Comparison of ENCODE assay signal across 1 cellular context in the genomic region with DNA sequence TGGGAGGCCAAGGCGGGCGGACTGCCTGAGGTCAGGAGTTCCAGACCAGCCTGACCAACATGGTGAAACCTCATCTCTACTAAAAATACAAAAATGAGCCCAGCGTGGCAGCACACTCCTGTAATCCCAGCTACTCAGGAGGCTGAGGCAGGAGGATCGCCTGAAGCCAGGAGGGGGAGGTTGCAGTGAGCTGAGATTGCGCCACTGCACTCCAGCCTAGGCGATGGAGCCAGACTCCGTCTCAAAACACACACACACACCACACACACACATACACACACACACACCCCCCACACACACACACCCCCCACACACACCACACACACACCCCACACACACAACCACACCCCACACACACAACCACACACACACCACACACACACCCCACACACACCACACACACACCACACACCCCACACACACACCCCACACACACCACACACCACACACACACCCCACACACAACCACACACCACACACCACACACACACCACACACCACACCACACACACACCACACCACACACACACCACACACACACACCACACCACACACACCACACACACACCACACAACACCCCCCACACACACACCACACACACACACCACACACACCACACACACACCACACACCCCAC.
A peak's percentile ranks its signal among the peaks of the same experiment; 100 is the strongest.
TF ChIP-seq lines count a peak whose summit lies in the region.
"Not testable (repeated sequence)": the region's sequence is repeated elsewhere in the genome, so short reads cannot be mapped to it uniquely, and the experiment has no call there.

No MANE protein-coding gene starts in this region.

TF ChIP-seq in K562, 482 proteins besides CTCF, POLR2A, EP300 and RAD21:
- TF ChIP-seq CEBPG (CRISPR knock-in tag; IDR thresholded peaks at IDR 0.05) (peak; percentile 42; the same call in 1 of the 2 replicates), RBM22 (IDR thresholded peaks at IDR 0.05; ENCODE audit: low read depth, low read length, poor library complexity, severe bottlenecking) (peak; percentile 84)
- not testable (repeated sequence) for TF ChIP-seq CEBPG (tag; conservative IDR thresholded peaks at IDR 0.05 in 1 of 2, IDR thresholded peaks at IDR 0.05 in 1 of 2)
- TF ChIP-seq, protein P1, sequence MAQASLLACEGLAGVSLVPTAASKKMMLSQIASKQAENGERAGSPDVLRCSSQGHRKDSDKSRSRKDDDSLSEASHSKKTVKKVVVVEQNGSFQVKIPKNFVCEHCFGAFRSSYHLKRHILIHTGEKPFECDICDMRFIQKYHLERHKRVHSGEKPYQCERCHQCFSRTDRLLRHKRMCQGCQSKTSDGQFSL (CRISPR knock-in tag; IDR thresholded peaks at IDR 0.05): peak; percentile 83; the same call in 1 of the 2 replicates
- TF ChIP-seq, protein P1 (tag; IDR thresholded peaks at IDR 0.05): not testable (repeated sequence)
- TF ChIP-seq, protein P2, sequence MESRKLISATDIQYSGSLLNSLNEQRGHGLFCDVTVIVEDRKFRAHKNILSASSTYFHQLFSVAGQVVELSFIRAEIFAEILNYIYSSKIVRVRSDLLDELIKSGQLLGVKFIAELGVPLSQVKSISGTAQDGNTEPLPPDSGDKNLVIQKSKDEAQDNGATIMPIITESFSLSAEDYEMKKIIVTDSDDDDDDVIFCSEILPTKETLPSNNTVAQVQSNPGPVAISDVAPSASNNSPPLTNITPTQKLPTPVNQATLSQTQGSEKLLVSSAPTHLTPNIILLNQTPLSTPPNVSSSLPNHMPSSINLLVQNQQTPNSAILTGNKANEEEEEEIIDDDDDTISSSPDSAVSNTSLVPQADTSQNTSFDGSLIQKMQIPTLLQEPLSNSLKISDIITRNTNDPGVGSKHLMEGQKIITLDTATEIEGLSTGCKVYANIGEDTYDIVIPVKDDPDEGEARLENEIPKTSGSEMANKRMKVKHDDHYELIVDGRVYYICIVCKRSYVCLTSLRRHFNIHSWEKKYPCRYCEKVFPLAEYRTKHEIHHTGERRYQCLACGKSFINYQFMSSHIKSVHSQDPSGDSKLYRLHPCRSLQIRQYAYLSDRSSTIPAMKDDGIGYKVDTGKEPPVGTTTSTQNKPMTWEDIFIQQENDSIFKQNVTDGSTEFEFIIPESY (CRISPR knock-in tag; IDR thresholded peaks at IDR 0.05): peak; percentile 25; the same call in 1 of the 2 replicates
TF ChIP-seq in K562: peak in this region for 4; not testable (repeated sequence) for 478.
